8 cellular contexts compared by ENCODE assay signal in the genomic region with DNA sequence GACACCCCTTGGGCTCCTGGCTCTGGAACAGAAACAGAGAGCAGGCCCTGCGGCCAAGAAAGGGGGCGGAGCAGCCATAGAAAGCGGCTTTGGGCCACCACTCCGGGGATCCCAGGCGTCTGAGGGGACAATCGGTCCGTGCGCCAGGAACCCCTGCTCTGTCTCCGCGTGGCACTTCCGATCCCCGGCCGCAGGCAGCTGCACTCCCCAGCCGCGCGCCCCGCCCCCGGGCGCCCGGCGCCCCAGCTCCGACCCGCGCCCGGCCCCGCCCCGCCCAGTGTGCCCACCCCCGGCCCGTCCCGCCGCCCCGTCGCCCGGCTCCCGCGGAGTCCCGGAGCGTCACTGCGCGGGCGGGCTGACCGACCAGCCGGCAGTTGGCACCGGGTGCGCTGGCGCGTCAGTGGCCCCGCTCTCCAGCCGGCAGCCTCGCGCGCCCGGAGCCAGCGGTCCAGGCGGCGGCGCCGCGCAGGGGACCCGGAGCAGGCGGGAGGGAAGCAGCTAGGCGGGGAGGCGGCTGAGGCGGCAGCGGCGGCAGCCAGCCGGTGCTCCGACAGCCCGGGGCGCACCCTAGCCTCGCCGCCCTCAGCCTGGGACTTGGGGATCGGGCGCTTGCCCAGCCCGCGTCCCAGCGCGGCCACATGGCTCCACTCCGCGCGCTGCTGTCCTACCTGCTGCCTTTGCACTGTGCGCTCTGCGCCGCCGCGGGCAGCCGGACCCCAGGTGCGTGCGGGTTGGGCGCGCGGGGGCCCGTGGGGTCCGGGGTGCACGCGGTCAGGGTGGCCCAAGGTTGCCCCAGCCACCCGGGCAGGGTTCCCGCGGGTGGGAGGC. TPM values are rescaled to one million over a fixed set of nuclear protein-coding genes. Genes with fewer than 3 reads are reported as not detected.
DNase-seq lines count a peak whose midpoint lies in the region; ATAC-seq and TF ChIP-seq lines count a peak whose summit lies in the region.

Gene ADAMTS14, plus strand, starts transcription at position 342 of the 828 bp plus-strand sequence. Its CDS starts 297 bp downstream, at position 639.

- H4K12ac ChIP-seq in trophoblast cell (ENCODE audit: low read depth, low read length), result no peak within 1 kb of the TSS

- no peak within 1 kb of the TSS for H2AK5ac ChIP-seq in trophoblast cell (ENCODE audit: low read length)

- no peak within 1 kb of the TSS for H3K14ac ChIP-seq in trophoblast cell (ENCODE audit: low read length)

- H4K20me1 ChIP-seq in DND-41 (ENCODE audit: insufficient read depth, low read length), result peaks cover 13% of the 10 kb centered on the region

- peaks cover 12% of the 10 kb centered on the region for H3K4me1 ChIP-seq in DND-41 (ENCODE audit: insufficient read depth, low read length)
- H3K4me1 ChIP-seq in left ventricle myocardium inferior, result peaks cover 39% of the 10 kb centered on the region
- H3K4me1 ChIP-seq in trophoblast cell (ENCODE audit: control insufficient read depth in 1 of 2, insufficient read depth in 2 of 2, low read length in 2 of 2), result peaks cover 0 to 6% of the 10 kb centered on the region in 2 experiments

- H3K36me3 Mint-ChIP-seq in activated naive CD8-positive, alpha-beta T cell, result no peaks in the 10 kb centered on the region

- no peak within 1 kb of the TSS for H2BK5ac ChIP-seq in trophoblast cell (ENCODE audit: low read depth, low read length, poor library complexity)

- TF ChIP-seq CTCF in DND-41 (IDR thresholded peaks at IDR 0.05; ENCODE audit: borderline replicate concordance, extremely low read depth, low read length, poor library complexity, severe bottlenecking) (no peak), left ventricle myocardium inferior (IDR thresholded peaks at IDR 0.05; ENCODE audit: borderline replicate concordance) (peak; percentile 1)

- no peak within 1 kb of the TSS for H3K4ac ChIP-seq in trophoblast cell (ENCODE audit: low read depth, low read length)

- peaks cover 22% of the 10 kb centered on the region for H3K27me3 Mint-ChIP-seq in activated naive CD8-positive, alpha-beta T cell

- H3K9me3 Mint-ChIP-seq in activated naive CD8-positive, alpha-beta T cell (ENCODE audit: low read depth), result peaks cover 6% of the 10 kb centered on the region

- H3K4me3 Mint-ChIP-seq in activated naive CD8-positive, alpha-beta T cell, result peak within 1 kb of the TSS; percentile 69

- H3K9ac ChIP-seq in DND-41 (ENCODE audit: low read depth, low read length), result peak within 1 kb of the TSS; percentile 35; the same call in 1 of the 2 replicates
- no peak within 1 kb of the TSS for H3K9ac ChIP-seq in trophoblast cell (ENCODE audit: low read length)

- H2BK12ac ChIP-seq in trophoblast cell (ENCODE audit: low read length), result no peak within 1 kb of the TSS

- ATAC-seq in DND-41 (ENCODE audit: insufficient read depth, low read depth) (peak; percentile 88), GM19395 (IDR thresholded peaks at IDR 0.05; ENCODE audit: unreplicated experiment) (no peak), HG03025 (IDR thresholded peaks at IDR 0.05; ENCODE audit: low FRiP score, unreplicated experiment) (no peak), GM21367 (IDR thresholded peaks at IDR 0.05; ENCODE audit: unreplicated experiment) (no peak)

- no peak within 1 kb of the TSS for H2BK120ac ChIP-seq in trophoblast cell (ENCODE audit: insufficient read depth, low read length, poor library complexity)

- H3K27ac Mint-ChIP-seq in activated naive CD8-positive, alpha-beta T cell, result no peak within 1 kb of the TSS

- H3K79me2 ChIP-seq in DND-41 (ENCODE audit: insufficient read depth, low read length), result no peaks in the 10 kb centered on the region
- no peaks in the 10 kb centered on the region for H3K79me2 ChIP-seq in trophoblast cell (ENCODE audit: control insufficient read depth, insufficient read depth, low read length, poor library complexity)

- H3K9me3 ChIP-seq in DND-41 (ENCODE audit: insufficient read depth, low read length, severe bottlenecking) (peaks cover 3% of the 10 kb centered on the region), MG63 (no peaks in the 10 kb centered on the region), left ventricle myocardium inferior (replicated peaks) (no peaks in the 10 kb centered on the region), trophoblast cell (ENCODE audit: insufficient read depth, low read depth, low read length) (peaks cover 7% of the 10 kb centered on the region)

- H3K4me1 Mint-ChIP-seq in activated naive CD8-positive, alpha-beta T cell (ENCODE audit: low read depth), result peaks cover 12% of the 10 kb centered on the region

- no CpG with 5 or more reads among the region's 99 CpGs for WGBS in trophoblast cell (ENCODE audit: extremely low coverage, insufficient coverage, insufficient read length)

- H3K27ac ChIP-seq in DND-41 (ENCODE audit: low read length) (no peak within 1 kb of the TSS), left ventricle myocardium inferior (replicated peaks) (peak within 1 kb of the TSS; percentile 56), trophoblast cell (ENCODE audit: low read depth, low read length) (no peak within 1 kb of the TSS)

- peak within 1 kb of the TSS; percentile 81 for H3K4me2 ChIP-seq in DND-41 (ENCODE audit: insufficient read depth, low read length)
- peak within 1 kb of the TSS; percentile 71 for H3K4me2 ChIP-seq in trophoblast cell (ENCODE audit: low read length)

- no peak within 1 kb of the TSS for H3K18ac ChIP-seq in trophoblast cell (ENCODE audit: low read length)

- H3K27me3 ChIP-seq in DND-41 (ENCODE audit: insufficient read depth, low read length, poor library complexity) (peaks cover 16% of the 10 kb centered on the region), MG63 (no peaks in the 10 kb centered on the region), left ventricle myocardium inferior (ENCODE audit: low read depth) (peaks cover 17% of the 10 kb centered on the region), trophoblast cell (ENCODE audit: insufficient read depth, low read length) (peaks cover 19% of the 10 kb centered on the region)

- H3K79me1 ChIP-seq in trophoblast cell (ENCODE audit: low read length), result no peaks in the 10 kb centered on the region

- DNase-seq in DND-41 (peak; percentile 72), MG63 (peak; percentile 85), left ventricle myocardium inferior (peak; percentile 49), trophoblast cell (no peak)

- no peak within 1 kb of the TSS for H3K23ac ChIP-seq in trophoblast cell (ENCODE audit: low read length)

- peak within 1 kb of the TSS in 1 of 2 experiments; percentile 57; a peak in 3 of 4 replicates for H3K4me3 ChIP-seq in DND-41 (ENCODE audit: low read depth in 1 of 2, low read length in 2 of 2)
- peak within 1 kb of the TSS; percentile 55 for H3K4me3 ChIP-seq in MG63
- peak within 1 kb of the TSS; percentile 67 for H3K4me3 ChIP-seq in left ventricle myocardium inferior
- H3K4me3 ChIP-seq in trophoblast cell (ENCODE audit: low read depth, low read length), result peak within 1 kb of the TSS; percentile 45

- peak within 1 kb of the TSS; percentile 43; the same call in 1 of the 2 replicates for H2AFZ ChIP-seq in DND-41 (ENCODE audit: low read depth, low read length)
- H2AFZ ChIP-seq in trophoblast cell (ENCODE audit: insufficient read depth, low read length, poor library complexity), result no peak within 1 kb of the TSS

- H3K36me3 ChIP-seq in DND-41 (ENCODE audit: insufficient read depth, low read length) (no peaks in the 10 kb centered on the region), MG63 (peaks cover 7% of the 10 kb centered on the region), left ventricle myocardium inferior (no peaks in the 10 kb centered on the region), trophoblast cell (ENCODE audit: control insufficient read depth in 1 of 2, insufficient read depth in 2 of 2, low read length in 2 of 2) (no peaks in the 10 kb centered on the region)

- intact Hi-C loops in left ventricle myocardium inferior (cut with micrococcal nuclease), result no loop called here

- no peak within 1 kb of the TSS for H4K8ac ChIP-seq in trophoblast cell (ENCODE audit: low read depth, low read length)

- no peak within 1 kb of the TSS for H4K91ac ChIP-seq in trophoblast cell (ENCODE audit: low read depth, low read length)

RNA-seq across cellular contexts. Expression of gene ADAMTS14, which starts in this region (rescaled TPM):
- total RNA-seq in MG63 (2014; rRNA removed; shearing (Covaris generic); ENCODE audit: low replicate concordance), result 1.6 and 2.7 TPM in 2 replicates
- 0.47 TPM for total RNA-seq in left ventricle myocardium inferior
- 0.01 TPM in 2 replicates for polyA plus RNA-seq in trophoblast cell (2013)

Comparison
In these comparisons a context has a peak if more than half of its experiments do, and no peak if none do; other contexts are left out.
1. Peak in DNase-seq, H3K4me3 ChIP-seq and H3K27ac ChIP-seq in left ventricle myocardium inferior; RNA of the gene not detected or under 1 TPM.
2. DNase-seq: peak in DND-41 (single experiment) and MG63 (single experiment); none in trophoblast cell (0 of 2).